20 cellular contexts compared by ENCODE assay signal in genomic region chr15:73530649-73531048, GRCh38.
DNase-seq lines count a peak whose midpoint lies in the region; ATAC-seq and TF ChIP-seq lines count a peak whose summit lies in the region.
"Had no signal": no experiment of that assay in that cellular context is flagged by ENCODE, and none has a peak within 500 bp of the region (broad histone marks: within the 10 kb centered on the region; RNA-seq: fewer than 3 reads in every experiment).

No MANE protein-coding gene starts in this region.

- peak overlapping the region; percentile 62 for H3K27ac Mint-ChIP-seq in nephron progenitor cell
- H3K27ac Mint-ChIP-seq in endothelial cell (ENCODE audit: unreplicated experiment): no peak overlapping the region
- H3K27ac Mint-ChIP-seq in activated CD4-positive, alpha-beta T cell treated with anti-CD3 and anti-CD28 coated beads for 36 hours: no peak overlapping the region
- no peak overlapping the region for H3K27ac Mint-ChIP-seq in mesothelial cell of epicardium
- H3K27ac Mint-ChIP-seq: GM23338 had no signal

- H3K4me1 Mint-ChIP-seq in nephron progenitor cell (peaks cover 8% of the 10 kb centered on the region), endothelial cell (ENCODE audit: unreplicated experiment) (no peaks in the 10 kb centered on the region), mesothelial cell of epicardium (peaks cover 7% of the 10 kb centered on the region)
- H3K4me1 Mint-ChIP-seq in activated CD4-positive, alpha-beta T cell treated with anti-CD3 and anti-CD28 coated beads for 36 hours: no peaks in the 10 kb centered on the region

- H3K9me3 Mint-ChIP-seq in nephron progenitor cell: no peaks in the 10 kb centered on the region
- H3K9me3 Mint-ChIP-seq in endothelial cell (ENCODE audit: unreplicated experiment): no peaks in the 10 kb centered on the region
- H3K9me3 Mint-ChIP-seq in activated CD4-positive, alpha-beta T cell treated with anti-CD3 and anti-CD28 coated beads for 36 hours (ENCODE audit: low read depth): no peaks in the 10 kb centered on the region
- no peaks in the 10 kb centered on the region for H3K9me3 Mint-ChIP-seq in mesothelial cell of epicardium
- H3K9me3 Mint-ChIP-seq: GM23338 had no signal

- CTCF ChIA-PET in activated CD4-positive, alpha-beta T cell treated with anti-CD3 and anti-CD28 coated beads for 36 hours (lab: Charles Lee): interaction anchor here (1.1 kb wide), 1 partner anchor 169 kb away, joined by 3 read pairs; no protein-coding TSS in a partner anchor

- H3K27me3 Mint-ChIP-seq in nephron progenitor cell (ENCODE audit: low read depth, poor library complexity) (peaks cover 4% of the 10 kb centered on the region), endothelial cell (ENCODE audit: unreplicated experiment) (peaks cover 2% of the 10 kb centered on the region), mesothelial cell of epicardium (ENCODE audit: low read depth) (no peaks in the 10 kb centered on the region)
- H3K27me3 Mint-ChIP-seq in activated CD4-positive, alpha-beta T cell treated with anti-CD3 and anti-CD28 coated beads for 36 hours: peaks cover 5% of the 10 kb centered on the region

- ATAC-seq in activated CD4-positive, alpha-beta T cell treated with anti-CD3 and anti-CD28 coated beads for 36 hours: no peak
- ATAC-seq: GM23338, HCT116, SK-N-SH treated with all-trans-retinoic acid at 6 μM for 48 hours had no signal

- TF ChIP-seq CTCF in nephron progenitor cell (IDR thresholded peaks at IDR 0.05) (no peak), endothelial cell (IDR thresholded peaks at IDR 0.05; ENCODE audit: unreplicated experiment) (no peak), mesothelial cell of epicardium (IDR thresholded peaks at IDR 0.05; ENCODE audit: unreplicated experiment) (no peak)

- H3K36me3 Mint-ChIP-seq in nephron progenitor cell (ENCODE audit: low read depth) (no peaks in the 10 kb centered on the region), endothelial cell (ENCODE audit: low read depth, unreplicated experiment) (no peaks in the 10 kb centered on the region), mesothelial cell of epicardium (no peaks in the 10 kb centered on the region)
- H3K36me3 Mint-ChIP-seq in activated CD4-positive, alpha-beta T cell treated with anti-CD3 and anti-CD28 coated beads for 36 hours (ENCODE audit: low read depth): peaks cover 1% of the 10 kb centered on the region

- DNase-seq in NCI-H2107 treated with DMSO at 0.1 percent for 48 hours (lab: John Stamatoyannopoulos, UW; ENCODE audit: unreplicated experiment): peak; percentile 22
- DNase-seq in NCI-H2107 (lab: John Stamatoyannopoulos, UW): no peak
- DNase-seq in NCI-H2171 (lab: John Stamatoyannopoulos, UW): peak; percentile 7
- DNase-seq in astrocyte of the hippocampus (ENCODE audit: low read depth, low spot score): peak; percentile 5
- DNase-seq in nephron progenitor cell: no peak
- no peak for DNase-seq in endothelial cell (ENCODE audit: low spot score)
- DNase-seq in activated CD4-positive, alpha-beta T cell treated with anti-CD3 and anti-CD28 coated beads for 36 hours: no peak
- DNase-seq in mesothelial cell of epicardium (ENCODE audit: low spot score in 2 of 2, unreplicated experiment in 2 of 2): no peak
- DNase-seq: Caco-2, DMS53, KBM-7, MV-4-11, NCI-H1694 treated with DMSO at 0.1 percent for 48 hours, NCI-H510A, NCI-H748 treated with DMSO at 0.1 percent for 48 hours, RPMI8226, SIG-M5 had no signal

- H3K4me3 Mint-ChIP-seq in nephron progenitor cell (no peak overlapping the region), endothelial cell (ENCODE audit: unreplicated experiment) (no peak overlapping the region), mesothelial cell of epicardium (no peak overlapping the region)
- H3K4me3 Mint-ChIP-seq in activated CD4-positive, alpha-beta T cell treated with anti-CD3 and anti-CD28 coated beads for 36 hours: no peak overlapping the region
- H3K4me3 Mint-ChIP-seq: GM23338 had no signal

- POLR2A ChIA-PET in activated CD4-positive, alpha-beta T cell treated with anti-CD3 and anti-CD28 coated beads for 36 hours (lab: Charles Lee): interaction anchor here (0.7 kb wide), 1 partner anchor 1834 kb away, joined by 3 read pairs; no protein-coding TSS in a partner anchor

- intact Hi-C loops in activated CD4-positive, alpha-beta T cell treated with anti-CD3 and anti-CD28 coated beads for 36 hours (cut with DNase I, micrococcal nuclease): no loop called here

Comparison
In these comparisons a context has a peak if more than half of its experiments do, and no peak if none do; other contexts are left out.
1. DNase-seq: peak in NCI-H2107 treated with DMSO at 0.1 percent for 48 hours (single experiment), NCI-H2171 (single experiment) and astrocyte of the hippocampus (single experiment); none in NCI-H2107 (single experiment), nephron progenitor cell (single experiment), endothelial cell (single experiment), activated CD4-positive, alpha-beta T cell treated with anti-CD3 and anti-CD28 coated beads for 36 hours (single experiment) and mesothelial cell of epicardium (0 of 2).